Comparison of ENCODE assay signal across 25 cellular contexts in the genomic region with DNA sequence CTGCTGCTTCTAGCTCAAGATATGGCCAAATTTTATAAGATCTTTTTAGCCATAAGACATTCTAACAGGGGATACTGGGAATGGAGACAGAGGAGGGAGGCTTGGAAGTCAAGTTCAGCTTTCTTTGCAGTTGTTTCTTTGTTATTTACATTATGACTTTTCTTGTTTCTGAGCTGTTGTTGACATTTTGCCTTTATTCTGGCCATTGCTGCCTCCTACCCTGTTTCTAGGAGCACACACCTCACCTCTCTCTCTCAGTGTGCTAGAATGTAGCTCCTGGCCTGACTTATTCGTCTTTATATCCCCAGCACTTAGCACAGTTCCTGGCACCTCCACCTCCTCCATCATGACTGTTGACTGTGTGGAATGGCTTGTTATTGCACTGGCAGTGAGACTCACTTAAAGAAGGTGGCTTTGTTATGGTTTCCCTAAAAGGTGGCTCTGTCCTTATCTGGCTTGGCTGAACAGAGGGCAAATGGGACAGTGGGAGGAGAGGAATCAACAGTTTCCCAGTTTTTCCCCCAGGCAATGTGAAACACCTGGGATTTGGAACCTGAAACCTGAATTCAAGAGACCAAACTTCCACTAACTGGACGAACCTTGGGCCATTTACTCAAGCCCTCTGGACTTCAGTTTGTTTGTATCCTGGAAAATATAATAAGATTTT.
"Had no signal": no experiment of that assay in that cellular context is flagged by ENCODE, and none has a peak within 500 bp of the region (broad histone marks: within the 10 kb centered on the region; RNA-seq: fewer than 3 reads in every experiment).

No MANE protein-coding gene starts in this region.

- H3K36me3 Mint-ChIP-seq: immature natural killer cell; neural progenitor cell; stimulated activated effector memory CD8-positive, alpha-beta T cell treated with anti-CD3 and anti-CD28 coated beads, Interleukin-12 subunit alpha, Interleukin-12 subunit beta, amount 100 ng/mL, for 72 hours had no signal

- DNase-seq: cortex of kidney; effector memory CD8-positive, alpha-beta T cell; erythroblast; esophagus squamous epithelium; foreskin melanocyte; glutamatergic neuron; hypothalamus; immature natural killer cell; mesenchymal stem cell; midbrain; naive thymus-derived CD4-positive, alpha-beta T cell; sigmoid colon; stimulated activated CD4-positive, alpha-beta T cell treated with anti-CD3 and anti-CD28 coated beads, Interleukin-2, amount 100 ng/mL, for 24 hours; stimulated activated CD4-positive, alpha-beta T cell treated with anti-CD3 and anti-CD28 coated beads, Interleukin-4, amount 100 ng/mL, for 24 hours; stimulated activated naive CD8-positive, alpha-beta T cell treated with anti-CD3 and anti-CD28 coated beads, Interleukin-15, Interleukin-2, amounts not matched to agents 100 U/mL and 50 U/mL, for 24 hours; transverse colon had no signal

- H3K27me3 ChIP-seq: esophagus squamous epithelium, neural progenitor cell, right atrium auricular region, sigmoid colon, transverse colon, vagina had no signal

- H3K4me3 Mint-ChIP-seq: effector memory CD8-positive, alpha-beta T cell; immature natural killer cell; naive thymus-derived CD4-positive, alpha-beta T cell; nephron; neural progenitor cell; stimulated activated effector memory CD8-positive, alpha-beta T cell treated with anti-CD3 and anti-CD28 coated beads, Interleukin-12 subunit alpha, Interleukin-12 subunit beta, amount 100 ng/mL, for 72 hours had no signal

- H3K4me3 ChIP-seq: esophagus squamous epithelium, neural progenitor cell, prostate gland, right atrium auricular region, sigmoid colon, thoracic aorta, transverse colon, vagina had no signal

- H3K27me3 Mint-ChIP-seq: effector memory CD8-positive, alpha-beta T cell had no signal

- H3K4me2 ChIP-seq: neural progenitor cell had no signal

- ATAC-seq: effector memory CD8-positive, alpha-beta T cell; naive thymus-derived CD4-positive, alpha-beta T cell; stimulated activated effector memory CD8-positive, alpha-beta T cell treated with anti-CD3 and anti-CD28 coated beads, Interleukin-12 subunit alpha, Interleukin-12 subunit beta, amount 100 ng/mL, for 72 hours; stimulated activated naive CD8-positive, alpha-beta T cell treated with anti-CD3 and anti-CD28 coated beads, Interleukin-15, Interleukin-2, amounts not matched to agents 100 U/mL and 50 U/mL, for 24 hours had no signal

- H3K9me3 ChIP-seq: esophagus squamous epithelium, prostate gland, right atrium auricular region, sigmoid colon, thoracic aorta, transverse colon, vagina had no signal

- H3K27ac Mint-ChIP-seq: effector memory CD8-positive, alpha-beta T cell; nephron; neural progenitor cell; stimulated activated effector memory CD8-positive, alpha-beta T cell treated with anti-CD3 and anti-CD28 coated beads, Interleukin-12 subunit alpha, Interleukin-12 subunit beta, amount 100 ng/mL, for 72 hours had no signal

- FAIRE-seq: endometrium, keratinocyte had no signal

- H3K9me3 Mint-ChIP-seq: effector memory CD8-positive, alpha-beta T cell; immature natural killer cell; naive thymus-derived CD4-positive, alpha-beta T cell; nephron; neural progenitor cell; stimulated activated effector memory CD8-positive, alpha-beta T cell treated with anti-CD3 and anti-CD28 coated beads, Interleukin-12 subunit alpha, Interleukin-12 subunit beta, amount 100 ng/mL, for 72 hours had no signal

- H3K27ac ChIP-seq: esophagus squamous epithelium, neural progenitor cell, prostate gland, right atrium auricular region, sigmoid colon, thoracic aorta, transverse colon, vagina had no signal

- H3K9ac ChIP-seq: neural progenitor cell had no signal

- H3K4me1 Mint-ChIP-seq: immature natural killer cell; stimulated activated effector memory CD8-positive, alpha-beta T cell treated with anti-CD3 and anti-CD28 coated beads, Interleukin-12 subunit alpha, Interleukin-12 subunit beta, amount 100 ng/mL, for 72 hours had no signal

- H3K36me3 ChIP-seq: esophagus squamous epithelium, neural progenitor cell, prostate gland, right atrium auricular region, sigmoid colon, thoracic aorta, transverse colon, vagina had no signal

- H3K4me1 ChIP-seq: prostate gland, right atrium auricular region, sigmoid colon, vagina had no signal
